ENCODE assay signal across 8 cellular contexts in genomic region chr10:26215923-26216576, GRCh38. TPM values are rescaled to one million over a fixed set of nuclear protein-coding genes. Genes with fewer than 3 reads are reported as not detected.
DNase-seq lines count a peak whose midpoint lies in the region; ATAC-seq, FAIRE-seq and TF ChIP-seq lines count a peak whose summit lies in the region.

No MANE protein-coding gene starts in this region.

- H3K36me3 ChIP-seq in CD8-positive, alpha-beta memory T cell (ENCODE audit: insufficient read depth, low read length): no peaks in the 10 kb centered on the region
- no peaks in the 10 kb centered on the region for H3K36me3 ChIP-seq in GM12878 (ENCODE audit: control insufficient read depth in 2 of 2, insufficient read depth in 2 of 2, low read length in 1 of 2)
- H3K36me3 ChIP-seq in tibial nerve: no peaks in the 10 kb centered on the region

- no peak overlapping the region for H3K4me3 ChIP-seq in CD8-positive, alpha-beta memory T cell (ENCODE audit: low read length)
- H3K4me3 ChIP-seq in GM12878: no peak overlapping the region
- peak overlapping the region in 1 of 4 donors; percentile 26 for H3K4me3 ChIP-seq in tibial nerve

- SMC1A ChIA-PET in GM12878 (lab: Charles Lee; ENCODE audit: uncharacterized antibody, unreplicated experiment): no interaction called here

- peak overlapping the region in 6 of 7 donors; percentile 63 to 92 (median 73) for H3K4me3 Mint-ChIP-seq in CD8-positive, alpha-beta memory T cell
- H3K4me3 Mint-ChIP-seq in naive B cell: peak overlapping the region; percentile 65 to 92 (median 84)

- DNase-seq in CD8-positive, alpha-beta memory T cell: peak in 1 of 5 donors; percentile 10
- DNase-seq in KBM-7: peak; percentile 25
- no peak for DNase-seq in GM12878 (ENCODE audit: low read depth, low spot score)
- DNase-seq in naive B cell: no peak
- DNase-seq in tibial nerve (ENCODE audit: low spot score in 2 of 2): no peak
- DNase-seq in cerebellar nuclear complex (lab: John Stamatoyannopoulos, UW): no peak

- in situ Hi-C loops in KBM-7 (cut with MboI; ENCODE audit: low pct_unique_long_range_greater_than_20kb, low sequenced_read_pairs) (no loop called here), GM12878 (cut with MboI) (no loop called here)

- intact Hi-C loops in GM12878 (cut with micrococcal nuclease; ENCODE audit: unreplicated experiment): no loop called here

- no peak overlapping the region for H3K4me2 ChIP-seq in GM12878 (ENCODE audit: control insufficient read depth, insufficient read depth)

- peaks cover 67 to 85% of the 10 kb centered on the region in 2 donors for H3K27me3 Mint-ChIP-seq in CD8-positive, alpha-beta memory T cell
- peaks cover 79 to 91% (median 89%) of the 10 kb centered on the region in 3 donors for H3K27me3 Mint-ChIP-seq in naive B cell

- no peaks in the 10 kb centered on the region for H3K36me3 Mint-ChIP-seq in CD8-positive, alpha-beta memory T cell
- no peaks in the 10 kb centered on the region for H3K36me3 Mint-ChIP-seq in naive B cell

- H3K27ac Mint-ChIP-seq in CD8-positive, alpha-beta memory T cell: no peak overlapping the region
- peak overlapping the region in 1 of 6 donors; percentile 14 for H3K27ac Mint-ChIP-seq in naive B cell

- H3K4me1 Mint-ChIP-seq in CD8-positive, alpha-beta memory T cell: peaks cover 18 to 47% (median 39%) of the 10 kb centered on the region in 3 donors
- peaks cover 22 to 42% (median 35%) of the 10 kb centered on the region in 3 donors for H3K4me1 Mint-ChIP-seq in naive B cell

- no peak for TF ChIP-seq POLR2A in GM12878 (IDR thresholded peaks at IDR 0.05; ENCODE audit: low read depth, low read length)
- no peak for TF ChIP-seq POLR2A in tibial nerve (IDR thresholded peaks at IDR 0.05)

- H2AFZ ChIP-seq in GM12878 (ENCODE audit: control insufficient read depth, low read depth, low read length): no peak overlapping the region

- RAD21 ChIA-PET in GM12878 (lab: Charles Lee; ENCODE audit: unreplicated experiment): no interaction called here

- H3K27me3 ChIP-seq in CD8-positive, alpha-beta memory T cell (ENCODE audit: insufficient read depth, low read length, poor library complexity, severe bottlenecking): peaks cover 28% of the 10 kb centered on the region
- peaks cover 11 to 33% of the 10 kb centered on the region in 2 experiments for H3K27me3 ChIP-seq in GM12878 (replicated peaks in 1 of 2; ENCODE audit: control insufficient read depth in 2 of 2, insufficient read depth in 2 of 2, low read length in 1 of 2)
- H3K27me3 ChIP-seq in tibial nerve: peaks cover 0 to 96% of the 10 kb centered on the region in 2 donors

- no peak for TF ChIP-seq EP300 in GM12878 (IDR thresholded peaks at IDR 0.05; ENCODE audit: borderline replicate concordance in 1 of 2, control insufficient read depth in 1 of 2, low read depth in 2 of 2, low read length in 2 of 2)
- no peak for TF ChIP-seq EP300 in tibial nerve (IDR thresholded peaks at IDR 0.05)

- no peaks in the 10 kb centered on the region for H3K9me3 ChIP-seq in CD8-positive, alpha-beta memory T cell (ENCODE audit: low read length)
- H3K9me3 ChIP-seq in GM12878 (replicated peaks; ENCODE audit: control insufficient read depth, insufficient read depth, low read length) (no peaks in the 10 kb centered on the region), tibial nerve (no peaks in the 10 kb centered on the region)

- FAIRE-seq in GM12878 (lab: Jason Lieb, UNC): no peak

- H3K27ac ChIP-seq in CD8-positive, alpha-beta memory T cell (ENCODE audit: low read depth, low read length): no peak overlapping the region
- H3K27ac ChIP-seq in GM12878 (ENCODE audit: control insufficient read depth, insufficient read depth) (no peak overlapping the region), tibial nerve (no peak overlapping the region)

- no peaks in the 10 kb centered on the region for H3K4me1 ChIP-seq in CD8-positive, alpha-beta memory T cell (ENCODE audit: insufficient read depth, low read length)
- no peaks in the 10 kb centered on the region for H3K4me1 ChIP-seq in GM12878 (ENCODE audit: control insufficient read depth, insufficient read depth, low read length)
- H3K4me1 ChIP-seq in tibial nerve: peaks cover 0 to 44% (median 7%) of the 10 kb centered on the region in 4 donors

- H4K20me1 ChIP-seq in GM12878 (ENCODE audit: control insufficient read depth, insufficient read depth): no peaks in the 10 kb centered on the region

- TF ChIP-seq RAD21 in GM12878 (IDR thresholded peaks at IDR 0.05; ENCODE audit: insufficient read depth, low read depth, low read length): no peak

- POLR2A ChIA-PET in CD8-positive, alpha-beta memory T cell (lab: Charles Lee): no interaction called here
- POLR2A ChIA-PET in GM12878 (lab: Charles Lee): no interaction called here

- 14% methylated on average over 38 of the region's 57 CpGs for WGBS in GM12878 (ENCODE audit: insufficient coverage, insufficient replicate concordance, low lambda C conversion rate, missing lambda C conversion rate)
- 0 to 2% methylated on average over 34 to 57 of the region's 57 CpGs for WGBS in tibial nerve, 2 donors

- ATAC-seq in GM12878: peak; percentile 41
- peak; percentile 39 to 40 for ATAC-seq in naive B cell (ENCODE audit: low read depth in 2 of 2)
- ATAC-seq in HG03571 (IDR thresholded peaks at IDR 0.05; ENCODE audit: unreplicated experiment): no peak
- no peak for ATAC-seq in HG03457 (IDR thresholded peaks at IDR 0.05; ENCODE audit: unreplicated experiment)

- no peak for TF ChIP-seq CTCF in GM12878 (IDR thresholded peaks at IDR 0.05 in 2 of 3, conservative IDR thresholded peaks at IDR 0.05 in 1 of 3; ENCODE audit: control insufficient read depth in 2 of 3, extremely low read depth in 1 of 3, insufficient read depth in 1 of 3, low read depth in 3 of 3, low read length in 3 of 3)
- TF ChIP-seq CTCF in tibial nerve (IDR thresholded peaks at IDR 0.05): no peak

- BruUV-seq in GM12878 (replicated peaks; lab: Mats Ljungman, UMichigan): no TSS peak

- H3K9me3 Mint-ChIP-seq in CD8-positive, alpha-beta memory T cell: peaks cover 0 to 1% (median 0%) of the 10 kb centered on the region in 5 donors
- peaks cover 0 to 6% (median 0%) of the 10 kb centered on the region in 7 donors for H3K9me3 Mint-ChIP-seq in naive B cell

- CTCF ChIA-PET in CD8-positive, alpha-beta memory T cell (lab: Charles Lee): no interaction called here
- CTCF ChIA-PET in GM12878 (lab: Yijun Ruan, JAX): no interaction called here

- H3K79me2 ChIP-seq in GM12878 (ENCODE audit: control insufficient read depth, insufficient read depth, low read length): no peaks in the 10 kb centered on the region

- H3K9ac ChIP-seq in GM12878 (ENCODE audit: control insufficient read depth, insufficient read depth, low read length): no peak overlapping the region

TF ChIP-seq in GM12878, 131 proteins besides CTCF, POLR2A, EP300 and RAD21 (continues in another document):
- peak; percentile 72; the same call in 1 of the 2 replicates for TF ChIP-seq REST (IDR thresholded peaks at IDR 0.05; ENCODE audit: low read depth, low read length)
- TF ChIP-seq SUZ12 (IDR thresholded peaks at IDR 0.05; ENCODE audit: unreplicated experiment): peak; percentile 30

RNA-seq across cellular contexts. Expression of gene GAD2, which starts 0.5 kb away (rescaled TPM):
- total RNA-seq in CD8-positive, alpha-beta memory T cell: not detected
- not detected for polyA plus RNA-seq in CD8-positive, alpha-beta memory T cell
- not detected in 2 replicates for total RNA-seq in GM12878 (2013; cell fraction: nucleolus; rRNA removed)
- total RNA-seq in GM12878 (2014; rRNA removed) (not detected in 2 replicates), GM12878 (2014; rRNA removed; fragmentation: Illumina TruSeq; extraction: Trizol) (not detected in 2 replicates), GM12878 (2021) (not detected in 2 replicates), tibial nerve (not detected)
- polyA plus RNA-seq in GM12878 (2011; ENCODE audit: low read depth): not detected
- polyA plus RNA-seq in GM12878 (2011; rRNA removed) (not detected in 2 replicates), GM12878 (2014; fragmentation: Illumina TruSeq; extraction: Trizol) (not detected in 2 replicates), GM12878 (2014; fragmentation: Nextera tagmentation; extraction: Ambion mirVana) (not detected), GM12878 (2014; rRNA removed) (not detected in 2 replicates), GM12878 (2016; fragmentation: Nextera tagmentation; extraction: Ambion mirVana) (not detected), naive B cell (ENCODE audit: low read depth in 6 of 6) (not detected)
- polyA plus RNA-seq in GM12878 (2011; cell fraction: cytosol; rRNA removed): not detected in 2 replicates
- not detected in 2 replicates for polyA plus RNA-seq in GM12878 (2011; cell fraction: nucleus; rRNA removed)
- polyA plus RNA-seq in GM12878 (2012): not detected in 2 replicates
- polyA minus RNA-seq in GM12878 (2011; rRNA and poly(A)+ RNA removed): not detected in 2 replicates
- not detected in 2 replicates for polyA minus RNA-seq in GM12878 (2011; cell fraction: cytosol; rRNA and poly(A)+ RNA removed)
- polyA minus RNA-seq in GM12878 (2011; cell fraction: nucleus; rRNA and poly(A)+ RNA removed): not detected in 2 replicates

Comparison
In these comparisons a context has a peak if more than half of its experiments do, and no peak if none do; other contexts are left out.
1. ATAC-seq: peak in GM12878 (single experiment) and naive B cell (2 of 2); none in HG03571 (single experiment) and HG03457 (single experiment).